Comparison of ENCODE assay signal across 8 cellular contexts in the genomic region with DNA sequence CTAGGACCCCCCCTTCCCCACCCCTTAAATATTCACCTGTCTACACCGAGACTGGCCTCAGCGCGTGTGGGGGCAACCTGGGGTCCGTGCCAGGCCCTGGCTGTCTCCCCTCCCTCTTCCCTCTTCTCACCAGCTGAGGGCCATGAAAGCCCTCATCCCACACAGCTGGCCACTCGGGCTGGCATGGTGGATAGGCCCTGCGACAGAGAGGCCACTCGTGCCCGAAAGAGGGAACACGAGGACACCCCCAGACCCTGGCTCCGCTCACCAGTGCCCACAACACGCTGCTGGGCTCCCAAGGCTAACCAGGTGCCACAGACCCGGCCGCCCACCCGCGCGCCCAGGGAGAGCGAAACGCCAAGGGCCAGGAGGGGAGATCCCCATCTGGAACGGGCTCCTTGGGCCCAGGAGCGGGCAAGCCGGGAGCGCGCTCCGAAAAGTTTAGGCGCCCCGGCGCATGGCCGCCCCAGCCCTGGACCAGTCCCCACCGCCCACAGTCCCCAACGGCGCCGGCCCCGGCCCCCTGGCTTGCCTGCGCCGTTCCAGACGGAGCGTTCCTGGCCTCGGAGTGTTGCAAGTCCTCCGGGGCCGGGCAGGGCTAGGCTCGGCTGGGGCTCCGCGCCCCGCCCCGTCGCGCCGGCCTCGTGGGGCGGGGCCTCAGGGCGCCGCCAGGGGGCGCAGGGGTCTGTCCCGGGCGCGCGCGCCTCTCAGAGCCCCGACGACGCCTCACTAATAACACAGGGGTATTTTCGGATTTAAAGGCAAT. TPM values are rescaled to one million over a fixed set of nuclear protein-coding genes. Genes with fewer than 3 reads are reported as not detected.
DNase-seq lines count a peak whose midpoint lies in the region; ATAC-seq and TF ChIP-seq lines count a peak whose summit lies in the region.

A gene with protein sequence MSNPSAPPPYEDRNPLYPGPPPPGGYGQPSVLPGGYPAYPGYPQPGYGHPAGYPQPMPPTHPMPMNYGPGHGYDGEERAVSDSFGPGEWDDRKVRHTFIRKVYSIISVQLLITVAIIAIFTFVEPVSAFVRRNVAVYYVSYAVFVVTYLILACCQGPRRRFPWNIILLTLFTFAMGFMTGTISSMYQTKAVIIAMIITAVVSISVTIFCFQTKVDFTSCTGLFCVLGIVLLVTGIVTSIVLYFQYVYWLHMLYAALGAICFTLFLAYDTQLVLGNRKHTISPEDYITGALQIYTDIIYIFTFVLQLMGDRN (minus strand): TSS at position 570 of the 766 bp plus-strand sequence. CDS start 10,362 bp downstream, outside the sequence.

- WGBS in gastroesophageal sphincter (ENCODE audit: low coverage in 1 of 2), 2 donors = 0 to 4% methylated on average over 3 to 8 of the region's 62 CpGs

- TF ChIP-seq POLR2A in gastroesophageal sphincter (IDR thresholded peaks at IDR 0.05) = peak; percentile 81 to 89

- no peaks in the 10 kb centered on the region for H3K36me3 ChIP-seq in gastroesophageal sphincter

- ATAC-seq in GM18907 (IDR thresholded peaks at IDR 0.05; ENCODE audit: unreplicated experiment) = peak; percentile 63
- peak; percentile 59 for ATAC-seq in HG03108 (IDR thresholded peaks at IDR 0.05; ENCODE audit: unreplicated experiment)
- peak; percentile 91 for ATAC-seq in gastroesophageal sphincter

- TF ChIP-seq EP300 in gastroesophageal sphincter (IDR thresholded peaks at IDR 0.05) = no peak

- peak; percentile 94 for DNase-seq in AG08396 (ENCODE audit: low spot score)
- peak; percentile 69 for DNase-seq in RPMI7951 (ENCODE audit: low read depth)
- peak; percentile 50 to 75 (median 56) for DNase-seq in activated naive CD4-positive, alpha-beta T cell (lab: John Stamatoyannopoulos, UW)
- peak; percentile 24 for DNase-seq in occipital lobe (lab: John Stamatoyannopoulos, UW)

- H3K27ac ChIP-seq in gastroesophageal sphincter = peak within 1 kb of the TSS; percentile 92 to 99 (median 95)
- peak within 1 kb of the TSS; percentile 94 for H3K27ac ChIP-seq in temporal lobe (ENCODE audit: low read depth, low read length)

- TF ChIP-seq CTCF in gastroesophageal sphincter (IDR thresholded peaks at IDR 0.05) = peak; percentile 70 to 96 (median 92)

- H3K4me3 ChIP-seq in gastroesophageal sphincter = peak within 1 kb of the TSS; percentile 92 to 99

- no peaks in the 10 kb centered on the region for H3K27me3 ChIP-seq in gastroesophageal sphincter

- no peaks in the 10 kb centered on the region for H3K9me3 ChIP-seq in gastroesophageal sphincter

- peaks cover 11 to 78% (median 40%) of the 10 kb centered on the region in 3 donors for H3K4me1 ChIP-seq in gastroesophageal sphincter

RNA-seq across cellular contexts. Expression of the gene that starts here (rescaled TPM):
- 151 and 154 TPM in 2 replicates for total RNA-seq in RPMI7951 (2014; rRNA removed; shearing (Covaris generic))
- total RNA-seq in gastroesophageal sphincter = 100 to 1,000 TPM; 152 to 245 (median 191) TPM
- 16.2 TPM for total RNA-seq in occipital lobe
- total RNA-seq in temporal lobe = 8.1 TPM

Comparison
In these comparisons a context has a peak if more than half of its experiments do, and no peak if none do; other contexts are left out.
1. Peak in every context shown above with its lines: DNase-seq, ATAC-seq, H3K4me3 ChIP-seq and H3K27ac ChIP-seq.
2. DNase-seq: peak in every context shown above with its lines; median percentile 94 in AG08396; 69 in RPMI7951; 56 in activated naive CD4-positive, alpha-beta T cell; 24 in occipital lobe.